In genomic region chr3:178067721-178068120, GRCh38 we compare ENCODE assay signal across 22 cellular contexts.
"Had no signal": no experiment of that assay in that cellular context is flagged by ENCODE, and none has a peak within 500 bp of the region (broad histone marks: within the 10 kb centered on the region; RNA-seq: fewer than 3 reads in every experiment).

No MANE protein-coding gene starts in this region.

- H3K4me3 ChIP-seq: gastrocnemius medialis, mucosa of descending colon, pancreas, tibial artery had no signal

- H3K27me3 ChIP-seq: gastrocnemius medialis, pancreas, tibial artery had no signal

- H3K36me3 ChIP-seq: gastrocnemius medialis, pancreas, tibial artery had no signal

- H3K4me1 ChIP-seq: gastrocnemius medialis, pancreas had no signal

- H3K27ac ChIP-seq: gastrocnemius medialis, pancreas, tibial artery had no signal

- H3K9me3 ChIP-seq: gastrocnemius medialis, mucosa of descending colon, pancreas, tibial artery had no signal

- DNase-seq: activated B cell treated with CpG ODN at 0.5 μM for 24 hours; activated CD4-positive, alpha-beta T cell treated with anti-CD3 and anti-CD28 coated beads for 36 hours; activated CD4-positive, alpha-beta T cell treated with anti-CD3 and anti-CD28 coated beads, Interleukin-2, amount 50 U/mL, for 4 hours; activated CD8-positive, alpha-beta memory T cell treated with anti-CD3 and anti-CD28 coated beads for 24 hours; activated CD8-positive, alpha-beta memory T cell treated with anti-CD3 and anti-CD28 coated beads, Interleukin-2, amount 50 U/mL, for 4 hours; activated naive CD4-positive, alpha-beta T cell; activated T-cell treated with anti-CD3 and anti-CD28 coated beads, Interleukin-2, amount 50 U/mL, for 24 hours; amniotic stem cell; cortex of kidney; erythroblast; gastrocnemius medialis; hippocampal formation; islet precursor cell; left colon; mesendoderm; mucosa of descending colon; nephron progenitor cell; pancreas; right cardiac atrium; stimulated activated CD4-positive, alpha-beta T cell treated with anti-CD3 and anti-CD28 coated beads, Interleukin-1b, Interleukin-23, amount 100 ng/mL, for 48 hours; stimulated activated naive CD8-positive, alpha-beta T cell treated with anti-CD3 and anti-CD28 coated beads, Interleukin-15, amount 100 ng/mL, for 72 hours; tibial artery had no signal
